Comparison of ENCODE assay signal across 1 cellular context in genomic region chr11:115523727-115524399, GRCh38.
TF ChIP-seq lines count a peak whose summit lies in the region.

No MANE protein-coding gene starts in this region.

TF ChIP-seq in HepG2, 621 proteins besides CTCF, POLR2A, EP300 and RAD21 (continued from another document and continues in another):
- TF ChIP-seq FOXP4 (CRISPR knock-in tag; IDR thresholded peaks at IDR 0.05) (peak; percentile 29; the same call in 1 of the 2 replicates), KLF16 (CRISPR knock-in tag; IDR thresholded peaks at IDR 0.05) (no peak), AGO1 (IDR thresholded peaks at IDR 0.05; ENCODE audit: low read depth, low read length, poor library complexity, severe bottlenecking) (no peak), ZFP62 (CRISPR knock-in tag; IDR thresholded peaks at IDR 0.05) (no peak), ZMAT5 (CRISPR knock-in tag; IDR thresholded peaks at IDR 0.05; ENCODE audit: borderline replicate concordance, low read depth) (no peak), TRIM24 (CRISPR knock-in tag; IDR thresholded peaks at IDR 0.05) (no peak), HMG20A (CRISPR knock-in tag; IDR thresholded peaks at IDR 0.05; ENCODE audit: borderline replicate concordance) (peak; percentile 65; the same call in 1 of the 2 replicates), PAF1 (CRISPR knock-in tag; IDR thresholded peaks at IDR 0.05) (no peak), ZBTB14 (CRISPR knock-in tag; IDR thresholded peaks at IDR 0.05) (no peak), ZFAT (CRISPR knock-in tag; conservative IDR thresholded peaks at IDR 0.05) (no peak), ZXDC (CRISPR knock-in tag; IDR thresholded peaks at IDR 0.05) (no peak), ZNF264 (CRISPR knock-in tag; IDR thresholded peaks at IDR 0.05) (no peak), USF2 (IDR thresholded peaks at IDR 0.05; ENCODE audit: low read depth, low read length) (no peak), USF2 (CRISPR knock-in tag; IDR thresholded peaks at IDR 0.05; ENCODE audit: borderline replicate concordance) (no peak), ZNF746 (CRISPR knock-in tag; IDR thresholded peaks at IDR 0.05) (no peak), DNMT3B (CRISPR knock-in tag; conservative IDR thresholded peaks at IDR 0.05) (no peak), RFX1 (IDR thresholded peaks at IDR 0.05) (no peak), ZNF567 (CRISPR knock-in tag; IDR thresholded peaks at IDR 0.05; ENCODE audit: borderline replicate concordance) (no peak), ZNF180 (CRISPR knock-in tag; IDR thresholded peaks at IDR 0.05; ENCODE audit: borderline replicate concordance, low read depth) (no peak), THYN1 (CRISPR knock-in tag; IDR thresholded peaks at IDR 0.05; ENCODE audit: borderline replicate concordance, low read depth) (no peak), ARHGAP35 (CRISPR knock-in tag; IDR thresholded peaks at IDR 0.05; ENCODE audit: borderline replicate concordance) (no peak), THAP9 (CRISPR knock-in tag; IDR thresholded peaks at IDR 0.05; ENCODE audit: borderline replicate concordance) (no peak), SOX5 (CRISPR knock-in tag; IDR thresholded peaks at IDR 0.05; ENCODE audit: borderline replicate concordance) (peak; percentile 43; the same call in 1 of the 2 replicates), ZNF510 (CRISPR knock-in tag; IDR thresholded peaks at IDR 0.05; ENCODE audit: low read depth) (no peak), NFAT5 (CRISPR knock-in tag; IDR thresholded peaks at IDR 0.05) (no peak), NCOR1 (IDR thresholded peaks at IDR 0.05; ENCODE audit: borderline replicate concordance, low read length) (peak; percentile 66; the same call in 1 of the 2 replicates), AKAP8 (CRISPR knock-in tag; IDR thresholded peaks at IDR 0.05) (no peak), ZNF276 (CRISPR knock-in tag; IDR thresholded peaks at IDR 0.05; ENCODE audit: low read depth) (no peak), ZNF17 (CRISPR knock-in tag; IDR thresholded peaks at IDR 0.05) (no peak), RFX5 (IDR thresholded peaks at IDR 0.05; ENCODE audit: low read depth, low read length) (no peak), HIC2 (CRISPR knock-in tag; IDR thresholded peaks at IDR 0.05; ENCODE audit: low read depth) (no peak), ZNF350 (CRISPR knock-in tag; IDR thresholded peaks at IDR 0.05; ENCODE audit: borderline replicate concordance, low read depth) (no peak), IKZF5 (CRISPR knock-in tag; IDR thresholded peaks at IDR 0.05) (no peak), SP2 (CRISPR knock-in tag; IDR thresholded peaks at IDR 0.05) (no peak), ZSCAN22 (CRISPR knock-in tag; IDR thresholded peaks at IDR 0.05) (no peak), ZNF317 (CRISPR knock-in tag; IDR thresholded peaks at IDR 0.05) (no peak)
